Comparison of ENCODE assay signal across 9 cellular contexts in genomic region chr3:4906107-4906621, GRCh38.
A peak's percentile ranks its signal among the peaks of the same experiment; 100 is the strongest.
DNase-seq lines count a peak whose midpoint lies in the region; ATAC-seq lines count a peak whose summit lies in the region.
"Had no signal": no experiment of that assay in that cellular context is flagged by ENCODE, and none has a peak within 500 bp of the region (broad histone marks: within the 10 kb centered on the region; RNA-seq: fewer than 3 reads in every experiment).

No MANE protein-coding gene starts in this region.

- peak; percentile 62 for DNase-seq in Daoy (ENCODE audit: low read depth)
- peak; percentile 63 for DNase-seq in HK-2 (ENCODE audit: unreplicated experiment)
- DNase-seq in T1000 (lab: John Stamatoyannopoulos, UW) = peak; percentile 31
- DNase-seq in islet precursor cell = peak; percentile 81
- DNase-seq in activated effector memory CD4-positive, alpha-beta T cell treated with Interleukin-2 at 50 U/mL for 16 hours = no peak
- no peak for DNase-seq in activated effector memory CD4-positive, alpha-beta T cell treated with anti-CD3 and anti-CD28 coated beads, Interleukin-2, amount 50 U/mL, for 16 hours
- no peak for DNase-seq in NCI-H2196 (lab: John Stamatoyannopoulos, UW; ENCODE audit: unreplicated experiment)
- DNase-seq: left ventricle myocardium superior had no signal

- ATAC-seq in HG03439 (IDR thresholded peaks at IDR 0.05; ENCODE audit: unreplicated experiment) = no peak
- ATAC-seq: left ventricle myocardium superior had no signal

Comparison
In these comparisons a context has a peak if more than half of its experiments do, and no peak if none do; other contexts are left out.
1. DNase-seq: peak in Daoy (single experiment), HK-2 (single experiment), T1000 (single experiment) and islet precursor cell (single experiment); none in activated effector memory CD4-positive, alpha-beta T cell treated with Interleukin-2 at 50 U/mL for 16 hours (single experiment), activated effector memory CD4-positive, alpha-beta T cell treated with anti-CD3 and anti-CD28 coated beads, Interleukin-2, amount 50 U/mL, for 16 hours (single experiment) and NCI-H2196 (single experiment).